27 cellular contexts compared by ENCODE assay signal in the genomic region with DNA sequence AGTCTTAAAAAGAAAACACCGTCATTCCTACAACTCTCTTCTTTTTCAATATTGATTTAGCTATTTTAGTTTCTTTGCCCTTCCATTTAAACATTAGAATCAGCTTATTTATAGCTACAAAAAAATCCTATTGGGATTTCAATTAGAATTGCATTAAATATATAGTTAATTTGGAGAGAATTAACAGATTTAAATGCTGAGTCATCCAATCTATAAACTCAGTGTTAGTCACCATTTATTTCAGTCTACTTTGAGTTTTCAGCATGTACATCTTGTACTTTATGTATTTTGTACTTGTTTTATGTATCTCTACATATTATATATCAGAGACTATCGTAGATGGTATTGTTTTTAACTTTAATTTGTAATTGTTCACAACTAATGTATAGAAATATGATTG.
"Had no signal": no experiment of that assay in that cellular context is flagged by ENCODE, and none has a peak within 500 bp of the region (broad histone marks: within the 10 kb centered on the region; RNA-seq: fewer than 3 reads in every experiment).

No MANE protein-coding gene starts in this region.

- H3K36me3 ChIP-seq: left lung, lower lobe of right lung, ovary, right atrium auricular region, stomach, thyroid gland, transverse colon, upper lobe of left lung had no signal

- H3K9me3 ChIP-seq: lower lobe of right lung, ovary, right atrium auricular region, testis, thyroid gland, transverse colon, upper lobe of left lung had no signal

- H3K4me1 ChIP-seq: left lung, lower lobe of right lung, right atrium auricular region, stomach, testis, thyroid gland, transverse colon, upper lobe of left lung had no signal

- H3K4me3 Mint-ChIP-seq: immature natural killer cell; natural killer cell; nephron progenitor cell; stimulated activated naive B cell treated with anti-CD40 and anti-IgM and Interleukin-4, amounts not matched to agents 10 μg/mL and 1 μg/mL and 100 μg/mL, for 72 hours had no signal

- H3K27ac Mint-ChIP-seq: immature natural killer cell; natural killer cell; nephron progenitor cell; progenitor cell of endocrine pancreas; stimulated activated naive B cell treated with anti-CD40 and anti-IgM and Interleukin-4, amounts not matched to agents 10 μg/mL and 1 μg/mL and 100 μg/mL, for 72 hours had no signal

- H3K27ac ChIP-seq: left lung, lower lobe of right lung, ovary, right atrium auricular region, skin epidermis, stomach, testis, thyroid gland, transverse colon, upper lobe of left lung had no signal

- DNase-seq: hypothalamus; immature natural killer cell; kidney; left colon; left lung; lower lobe of right lung; mammary epithelial cell; mesenchymal stem cell; natural killer cell; nephron progenitor cell; ovary; stimulated activated CD4-positive, alpha-beta T cell treated with anti-CD3 and anti-CD28 coated beads, Interleukin-12 subunit alpha, Interleukin-12 subunit beta, amount 100 ng/mL, for 4 hours; stimulated activated CD4-positive, alpha-beta T cell treated with anti-CD3 and anti-CD28 coated beads, Interleukin-15, amount 100 ng/mL, for 24 hours; stimulated activated CD4-positive, alpha-beta T cell treated with anti-CD3 and anti-CD28 coated beads, Interleukin-2, amount 100 ng/mL, for 24 hours; stimulated activated CD4-positive, alpha-beta T cell treated with anti-CD3 and anti-CD28 coated beads, Interleukin-4, amount 100 ng/mL, for 1 hour; stimulated activated naive B cell treated with anti-CD40 and anti-IgM and Interleukin-4, amounts not matched to agents 10 μg/mL and 1 μg/mL and 100 μg/mL, for 72 hours; stimulated activated naive CD8-positive, alpha-beta T cell treated with anti-CD3 and anti-CD28 coated beads, Interleukin-15, Interleukin-2, amounts not matched to agents 100 U/mL and 50 U/mL, for 24 hours; stomach; testis; thyroid gland; transverse colon had no signal

- H3K4me3 ChIP-seq: left lung, lower lobe of right lung, ovary, right atrium auricular region, skin epidermis, stomach, testis, thyroid gland, transverse colon, upper lobe of left lung had no signal

- H3K4me1 Mint-ChIP-seq: immature natural killer cell; natural killer cell; nephron progenitor cell; stimulated activated naive B cell treated with anti-CD40 and anti-IgM and Interleukin-4, amounts not matched to agents 10 μg/mL and 1 μg/mL and 100 μg/mL, for 72 hours had no signal

- H3K27me3 ChIP-seq: left lung, ovary, right atrium auricular region, stomach, testis, thyroid gland, transverse colon, upper lobe of left lung had no signal

- H3K27me3 Mint-ChIP-seq: progenitor cell of endocrine pancreas; stimulated activated naive B cell treated with anti-CD40 and anti-IgM and Interleukin-4, amounts not matched to agents 10 μg/mL and 1 μg/mL and 100 μg/mL, for 72 hours had no signal

- FAIRE-seq: islet of Langerhans had no signal

- ATAC-seq: left colon; left lung; lower lobe of right lung; natural killer cell; sciatic nerve; stimulated activated naive B cell treated with anti-CD40 and anti-IgM and Interleukin-4, amounts not matched to agents 10 μg/mL and 1 μg/mL and 100 μg/mL, for 72 hours; stimulated activated naive CD8-positive, alpha-beta T cell treated with anti-CD3 and anti-CD28 coated beads, Interleukin-15, Interleukin-2, amounts not matched to agents 100 U/mL and 50 U/mL, for 24 hours had no signal

- H3K36me3 Mint-ChIP-seq: immature natural killer cell; natural killer cell; stimulated activated naive B cell treated with anti-CD40 and anti-IgM and Interleukin-4, amounts not matched to agents 10 μg/mL and 1 μg/mL and 100 μg/mL, for 72 hours had no signal
